8 cellular contexts compared by ENCODE assay signal in genomic region chr2:25276569-25277465, GRCh38.
DNase-seq lines count a peak whose midpoint lies in the region; ATAC-seq and TF ChIP-seq lines count a peak whose summit lies in the region.

No MANE protein-coding gene starts in this region.

- peak; percentile 47 to 87 (median 74) for DNase-seq in CD8-positive, alpha-beta T cell
- DNase-seq in activated CD8-positive, alpha-beta memory T cell treated with anti-CD3 and anti-CD28 coated beads, Interleukin-2, amount 50 U/mL, for 4 hours: peak; percentile 78
- DNase-seq in endodermal cell (peak; percentile 93), NCI-H2081 (lab: John Stamatoyannopoulos, UW) (no peak), kidney glomerular epithelial cell (lab: John Stamatoyannopoulos, UW) (no peak)
- DNase-seq in stimulated activated CD8-positive, alpha-beta memory T cell treated with anti-CD3 and anti-CD28 coated beads, Interleukin-7, amount 100 ng/mL, for 48 hours (ENCODE audit: extremely low read depth in 1 of 2, low read depth in 1 of 2): peak; percentile 62 to 74

- H3K4me1 ChIP-seq in CD8-positive, alpha-beta T cell (ENCODE audit: insufficient read depth, low read length): peaks cover 85% of the 10 kb centered on the region
- H3K4me1 ChIP-seq in endodermal cell (ENCODE audit: control insufficient read depth, insufficient read depth, low read length) (no peaks in the 10 kb centered on the region), muscle layer of colon (ENCODE audit: insufficient read depth, low read length) (peaks cover 41% of the 10 kb centered on the region)

- no peaks in the 10 kb centered on the region for H3K27me3 Mint-ChIP-seq in CD8-positive, alpha-beta T cell (ENCODE audit: low read depth)
- peaks cover 2% of the 10 kb centered on the region for H3K27me3 Mint-ChIP-seq in endodermal cell (ENCODE audit: insufficient read depth)

- TF ChIP-seq CTCF in CD8-positive, alpha-beta T cell (IDR thresholded peaks at IDR 0.05): peak; percentile 91
- peak; percentile 97 for TF ChIP-seq CTCF in endodermal cell (conservative IDR thresholded peaks at IDR 0.05)

- H3K27me3 ChIP-seq in CD8-positive, alpha-beta T cell (ENCODE audit: insufficient read depth, low read length): no peaks in the 10 kb centered on the region
- H3K27me3 ChIP-seq in endodermal cell (ENCODE audit: control insufficient read depth, insufficient read depth, low read length, poor library complexity, severe bottlenecking) (no peaks in the 10 kb centered on the region), muscle layer of colon (ENCODE audit: control insufficient read depth in 1 of 2, insufficient read depth in 2 of 2, low read length in 2 of 2) (no peaks in the 10 kb centered on the region)

- H3K9ac ChIP-seq in endodermal cell (ENCODE audit: extremely low read depth, low read length, poor library complexity, severe bottlenecking): no peak overlapping the region
- H3K9ac ChIP-seq in muscle layer of colon (ENCODE audit: low read length): no peak overlapping the region

- peaks cover 81% of the 10 kb centered on the region for H3K4me1 Mint-ChIP-seq in CD8-positive, alpha-beta T cell (ENCODE audit: low read depth)
- peaks cover 12% of the 10 kb centered on the region for H3K4me1 Mint-ChIP-seq in endodermal cell

- WGBS in endodermal cell (ENCODE audit: insufficient coverage in 1 of 2, insufficient read length in 1 of 2), 2 experiments: 44 to 60% methylated on average over 33 to 60 of the region's 60 CpGs

- H3K9me3 ChIP-seq in CD8-positive, alpha-beta T cell (ENCODE audit: low read length): no peaks in the 10 kb centered on the region
- no peaks in the 10 kb centered on the region for H3K9me3 ChIP-seq in endodermal cell (ENCODE audit: control insufficient read depth, low read length)
- H3K9me3 ChIP-seq in muscle layer of colon (ENCODE audit: low read length): no peaks in the 10 kb centered on the region

- H3K36me3 Mint-ChIP-seq in CD8-positive, alpha-beta T cell: peaks cover 24% of the 10 kb centered on the region
- no peaks in the 10 kb centered on the region for H3K36me3 Mint-ChIP-seq in endodermal cell (ENCODE audit: low read depth)

- intact Hi-C loops in CD8-positive, alpha-beta T cell (cut with DNase I, micrococcal nuclease): loop anchor here (1.0 to 10.0 kb wide), 8 partner anchors 9 to 782 kb away; partner anchors contain the start of gene NCOA1 (in 1 of the 2)

- CTCF ChIA-PET in CD8-positive, alpha-beta T cell (lab: Charles Lee): interaction anchor here (0.7 to 4.2 kb wide), 28 partner anchors 8 to 111 kb away, joined by 3 to 29 read pairs (median 5); no protein-coding TSS in a partner anchor

- H3K27ac Mint-ChIP-seq in CD8-positive, alpha-beta T cell: peak overlapping the region; percentile 99
- peak overlapping the region; percentile 64 for H3K27ac Mint-ChIP-seq in endodermal cell

- H3K4me3 ChIP-seq in CD8-positive, alpha-beta T cell (ENCODE audit: low read depth, low read length): peak overlapping the region; percentile 55
- H3K4me3 ChIP-seq in endodermal cell (ENCODE audit: low read length) (no peak overlapping the region), muscle layer of colon (ENCODE audit: low read depth in 1 of 2, low read length in 2 of 2) (peak overlapping the region; percentile 39 to 50)

- peak overlapping the region; percentile 76 for H3K27ac ChIP-seq in CD8-positive, alpha-beta T cell (ENCODE audit: low read depth, low read length)
- H3K27ac ChIP-seq in endodermal cell (ENCODE audit: low read depth, low read length): no peak overlapping the region
- peak overlapping the region; percentile 81 for H3K27ac ChIP-seq in muscle layer of colon (ENCODE audit: low read depth, low read length)

- H3K36me3 ChIP-seq in CD8-positive, alpha-beta T cell (ENCODE audit: insufficient read depth, low read length): peaks cover 13% of the 10 kb centered on the region
- H3K36me3 ChIP-seq in endodermal cell (ENCODE audit: control insufficient read depth, insufficient read depth, low read length) (no peaks in the 10 kb centered on the region), muscle layer of colon (ENCODE audit: insufficient read depth, low read length) (peaks cover 14% of the 10 kb centered on the region)

- peak; percentile 35 for ATAC-seq in CD8-positive, alpha-beta T cell
- ATAC-seq in HG02885 (IDR thresholded peaks at IDR 0.05; ENCODE audit: poor library complexity, unreplicated experiment): peak; percentile 43

- POLR2A ChIA-PET in CD8-positive, alpha-beta T cell (lab: Charles Lee): interaction anchor here (0.9 to 3.6 kb wide), 20 partner anchors 9 to 396 kb away, joined by 3 to 47 read pairs (median 6); partner anchors contain the start of gene DNMT3A

- H3K4me3 Mint-ChIP-seq in CD8-positive, alpha-beta T cell: peak overlapping the region; percentile 76
- peak overlapping the region; percentile 36 for H3K4me3 Mint-ChIP-seq in endodermal cell

- H3K9me3 Mint-ChIP-seq in CD8-positive, alpha-beta T cell: no peaks in the 10 kb centered on the region
- no peaks in the 10 kb centered on the region for H3K9me3 Mint-ChIP-seq in endodermal cell

Comparison
In these comparisons a context has a peak if more than half of its experiments do, and no peak if none do; other contexts are left out.
1. DNase-seq: peak in CD8-positive, alpha-beta T cell (7 of 7), activated CD8-positive, alpha-beta memory T cell treated with anti-CD3 and anti-CD28 coated beads, Interleukin-2, amount 50 U/mL, for 4 hours (single experiment), endodermal cell (single experiment) and stimulated activated CD8-positive, alpha-beta memory T cell treated with anti-CD3 and anti-CD28 coated beads, Interleukin-7, amount 100 ng/mL, for 48 hours (2 of 2); none in NCI-H2081 (0 of 2) and kidney glomerular epithelial cell (single experiment).